Comparison of ENCODE assay signal across 1 cellular context in the genomic region with DNA sequence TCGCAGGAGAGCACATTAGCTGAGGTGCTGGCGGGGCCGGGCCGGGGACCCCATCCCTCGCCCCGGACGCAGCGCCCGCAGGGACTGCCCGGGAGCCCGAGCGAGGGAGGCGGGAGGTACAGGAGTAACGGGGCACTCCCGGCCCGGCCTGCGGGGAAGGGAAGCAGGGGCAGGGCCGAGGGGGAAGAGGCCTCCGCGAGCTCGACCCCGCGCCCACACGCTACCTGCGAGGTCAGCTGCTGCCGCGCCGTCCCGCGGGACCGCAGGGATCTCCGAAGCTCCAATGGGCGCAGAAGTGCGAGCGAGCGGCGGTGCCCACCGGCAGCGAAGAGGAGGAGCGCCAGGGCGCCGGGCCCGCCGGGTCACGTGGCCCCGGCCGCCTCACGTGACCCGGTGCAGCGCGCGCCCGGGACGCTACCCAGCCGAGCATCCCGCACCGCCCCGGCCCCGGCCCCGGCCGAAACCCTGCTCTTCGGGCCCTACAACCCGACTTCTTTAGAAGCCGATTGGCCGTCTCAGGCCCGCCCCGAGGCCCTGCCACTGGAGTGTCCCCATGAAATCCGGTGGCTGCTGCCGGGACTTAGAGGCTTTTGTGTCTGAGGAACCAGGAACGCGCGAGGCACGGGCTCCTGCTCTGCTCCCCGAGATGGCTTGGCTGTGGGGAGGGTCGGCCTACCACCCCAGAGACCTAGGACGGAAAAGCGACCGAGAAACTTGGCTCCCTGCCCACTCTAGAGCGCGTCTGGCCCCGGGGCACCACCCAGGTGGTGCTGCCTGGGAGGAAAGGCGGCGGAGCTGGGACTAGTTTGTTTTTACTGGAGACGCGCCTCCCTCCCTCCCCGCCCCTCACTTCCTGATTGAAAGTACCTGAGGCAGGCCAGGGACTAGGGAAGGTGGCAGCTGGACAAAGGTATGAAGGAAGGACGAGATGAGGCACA.
TF ChIP-seq lines count a peak whose summit lies in the region.

Gene RCBTB1 (minus strand): TSS at position 339 of the 938 bp plus-strand sequence. CDS start 18,279 bp downstream, outside the sequence.

TF ChIP-seq in HepG2, 621 proteins besides CTCF, POLR2A, EP300 and RAD21 (continued from another document and continues in another):
- TF ChIP-seq ARID2 (CRISPR knock-in tag; IDR thresholded peaks at IDR 0.05; ENCODE audit: borderline replicate concordance) (peak; percentile 82), MIER2 (CRISPR knock-in tag; IDR thresholded peaks at IDR 0.05) (no peak), ZNF292 (CRISPR knock-in tag; IDR thresholded peaks at IDR 0.05; ENCODE audit: borderline replicate concordance, low read depth) (0 out of 2 replicates have a peak, but pooled peaks have one; percentile 4), ZNF589 (CRISPR knock-in tag; conservative IDR thresholded peaks at IDR 0.05) (0 out of 2 replicates have a peak, but pooled peaks have one; percentile 49), CENPT (CRISPR knock-in tag; IDR thresholded peaks at IDR 0.05; ENCODE audit: low read depth) (0 out of 2 replicates have a peak, but pooled peaks have one; percentile 59), ZBTB43 (CRISPR knock-in tag; conservative IDR thresholded peaks at IDR 0.05) (0 out of 2 replicates have a peak, but pooled peaks have one; percentile 35), TBX2 (CRISPR knock-in tag; IDR thresholded peaks at IDR 0.05; ENCODE audit: borderline replicate concordance) (peak; percentile 23; the same call in 1 of the 2 replicates), STAT5B (CRISPR knock-in tag; IDR thresholded peaks at IDR 0.05) (no peak), ZNF703 (CRISPR knock-in tag; IDR thresholded peaks at IDR 0.05; ENCODE audit: borderline replicate concordance) (peak; percentile 76; the same call in 1 of the 2 replicates), THAP8 (CRISPR knock-in tag; IDR thresholded peaks at IDR 0.05; ENCODE audit: borderline replicate concordance) (0 out of 2 replicates have a peak, but pooled peaks have one; percentile 39), MEF2D (CRISPR knock-in tag; IDR thresholded peaks at IDR 0.05) (0 out of 2 replicates have a peak, but pooled peaks have one; percentile 11), ZNF329 (CRISPR knock-in tag; IDR thresholded peaks at IDR 0.05; ENCODE audit: low read depth) (peak; percentile 67; the same call in 1 of the 2 replicates), GABPB1 (CRISPR knock-in tag; IDR thresholded peaks at IDR 0.05) (peak; percentile 72; the same call in 1 of the 2 replicates), ZMAT3 (CRISPR knock-in tag; conservative IDR thresholded peaks at IDR 0.05) (peak; percentile 59), SOX6 (IDR thresholded peaks at IDR 0.05) (no peak), SOX6 (CRISPR knock-in tag; IDR thresholded peaks at IDR 0.05) (peak; percentile 48; the same call in 1 of the 2 replicates), HDAC2 (CRISPR knock-in tag; IDR thresholded peaks at IDR 0.05) (0 out of 2 replicates have a peak, but pooled peaks have one; percentile 8), ZNF460 (CRISPR knock-in tag; IDR thresholded peaks at IDR 0.05; ENCODE audit: borderline replicate concordance) (peak; percentile 50; the same call in 1 of the 2 replicates), IRF2 (CRISPR knock-in tag; IDR thresholded peaks at IDR 0.05) (peak; percentile 61; the same call in 1 of the 2 replicates), CSRNP1 (CRISPR knock-in tag; IDR thresholded peaks at IDR 0.05) (peak; percentile 91), ZNF772 (CRISPR knock-in tag; IDR thresholded peaks at IDR 0.05) (peak; percentile 68; the same call in 1 of the 2 replicates), NRL (CRISPR knock-in tag; IDR thresholded peaks at IDR 0.05; ENCODE audit: borderline replicate concordance) (peak; percentile 83; the same call in 1 of the 2 replicates), GLI4 (CRISPR knock-in tag; IDR thresholded peaks at IDR 0.05; ENCODE audit: borderline replicate concordance) (peak; percentile 57; the same call in 1 of the 2 replicates), CHD4 (IDR thresholded peaks at IDR 0.05; ENCODE audit: borderline replicate concordance, low read length) (no peak), ISL2 (CRISPR knock-in tag; IDR thresholded peaks at IDR 0.05) (peak; percentile 21; the same call in 1 of the 2 replicates), MEIS1 (CRISPR knock-in tag; IDR thresholded peaks at IDR 0.05; ENCODE audit: borderline replicate concordance) (no peak), HNRNPH1 (optimal IDR thresholded peaks at IDR 0.05; ENCODE audit: low read depth, low read length) (no peak), SIN3A (IDR thresholded peaks at IDR 0.05; ENCODE audit: borderline replicate concordance, low read depth, low read length) (peak; percentile 54; the same call in 1 of the 2 replicates), DMAP1 (CRISPR knock-in tag; IDR thresholded peaks at IDR 0.05) (peak; percentile 79), PHF8 (CRISPR knock-in tag; IDR thresholded peaks at IDR 0.05) (peak; percentile 87), YEATS4 (CRISPR knock-in tag; IDR thresholded peaks at IDR 0.05; ENCODE audit: borderline replicate concordance) (peak; percentile 87), ZXDC (CRISPR knock-in tag; IDR thresholded peaks at IDR 0.05) (no peak), GABPA (IDR thresholded peaks at IDR 0.05; ENCODE audit: low read depth, low read length) (no peak), GABPA (CRISPR knock-in tag; IDR thresholded peaks at IDR 0.05; ENCODE audit: low read depth) (no peak), ZBTB21 (CRISPR knock-in tag; IDR thresholded peaks at IDR 0.05) (no peak), MIER3 (CRISPR knock-in tag; IDR thresholded peaks at IDR 0.05; ENCODE audit: borderline replicate concordance) (no peak), HMGA1 (CRISPR knock-in tag; conservative IDR thresholded peaks at IDR 0.05) (no peak), ZNF687 (CRISPR knock-in tag; IDR thresholded peaks at IDR 0.05) (peak; percentile 91), MZF1 (CRISPR knock-in tag; IDR thresholded peaks at IDR 0.05; ENCODE audit: borderline replicate concordance) (no peak), TFDP1 (CRISPR knock-in tag; IDR thresholded peaks at IDR 0.05; ENCODE audit: borderline replicate concordance) (peak; percentile 63; the same call in 1 of the 2 replicates)
- TF ChIP-seq, protein P1, sequence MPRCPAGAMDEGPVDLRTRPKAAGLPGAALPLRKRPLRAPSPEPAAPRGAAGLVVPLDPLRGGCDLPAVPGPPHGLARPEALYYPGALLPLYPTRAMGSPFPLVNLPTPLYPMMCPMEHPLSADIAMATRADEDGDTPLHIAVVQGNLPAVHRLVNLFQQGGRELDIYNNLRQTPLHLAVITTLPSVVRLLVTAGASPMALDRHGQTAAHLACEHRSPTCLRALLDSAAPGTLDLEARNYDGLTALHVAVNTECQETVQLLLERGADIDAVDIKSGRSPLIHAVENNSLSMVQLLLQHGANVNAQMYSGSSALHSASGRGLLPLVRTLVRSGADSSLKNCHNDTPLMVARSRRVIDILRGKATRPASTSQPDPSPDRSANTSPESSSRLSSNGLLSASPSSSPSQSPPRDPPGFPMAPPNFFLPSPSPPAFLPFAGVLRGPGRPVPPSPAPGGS (CRISPR knock-in tag; IDR thresholded peaks at IDR 0.05), result peak; percentile 53; the same call in 1 of the 2 replicates
- TF ChIP-seq, protein P2, sequence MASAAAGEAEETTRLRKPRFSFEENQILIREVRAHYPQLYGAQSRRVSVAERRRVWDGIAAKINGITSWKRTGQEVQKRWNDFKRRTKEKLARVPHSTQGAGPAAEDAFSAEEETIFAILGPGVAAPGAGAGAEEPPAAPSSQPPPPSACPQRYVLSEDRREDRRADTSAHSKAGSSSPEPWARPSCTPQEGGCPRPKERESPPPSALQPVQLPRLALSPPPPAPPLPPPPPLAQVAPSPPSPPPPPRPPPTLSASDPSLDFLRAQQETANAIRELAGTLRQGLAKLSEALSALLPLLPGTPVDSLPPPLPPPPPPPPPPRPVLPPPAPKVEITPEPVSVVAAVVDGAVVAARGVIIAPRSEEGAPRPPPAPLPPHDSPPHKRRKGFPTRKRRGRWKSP (CRISPR knock-in tag; IDR thresholded peaks at IDR 0.05), result no peak; the same call in 1 of the 2 replicates
- TF ChIP-seq, protein P3, sequence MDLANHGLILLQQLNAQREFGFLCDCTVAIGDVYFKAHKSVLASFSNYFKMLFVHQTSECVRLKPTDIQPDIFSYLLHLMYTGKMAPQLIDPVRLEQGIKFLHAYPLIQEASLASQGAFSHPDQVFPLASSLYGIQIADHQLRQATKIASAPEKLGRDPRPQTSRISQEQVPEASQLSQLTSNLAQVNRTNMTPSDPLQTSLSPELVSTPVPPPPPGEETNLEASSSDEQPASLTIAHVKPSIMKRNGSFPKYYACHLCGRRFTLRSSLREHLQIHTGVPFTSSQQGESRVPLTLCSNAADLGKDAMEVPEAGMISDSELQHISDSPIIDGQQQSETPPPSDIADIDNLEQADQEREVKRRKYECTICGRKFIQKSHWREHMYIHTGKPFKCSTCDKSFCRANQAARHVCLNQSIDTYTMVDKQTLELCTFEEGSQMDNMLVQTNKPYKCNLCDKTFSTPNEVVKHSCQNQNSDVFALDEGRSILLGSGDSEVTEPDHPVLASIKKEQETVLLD (CRISPR knock-in tag; IDR thresholded peaks at IDR 0.05; ENCODE audit: low read depth), result 0 out of 2 replicates have a peak, but pooled peaks have one; percentile 38
